In genomic region chr7:4726051-4726450, GRCh38 we compare ENCODE assay signal across 8 cellular contexts. TPM values are rescaled to one million over a fixed set of nuclear protein-coding genes. Genes with fewer than 3 reads are reported as not detected.
DNase-seq lines count a peak whose midpoint lies in the region; ATAC-seq and TF ChIP-seq lines count a peak whose summit lies in the region.

No MANE protein-coding gene starts in this region.

- H3K4me2 ChIP-seq in neuronal stem cell (ENCODE audit: insufficient read depth, low read length, poor library complexity, severe bottlenecking) = no peak overlapping the region

- H2BK5ac ChIP-seq in neuronal stem cell (ENCODE audit: low read length) = no peak overlapping the region

- H3K9ac ChIP-seq in SK-N-MC (ENCODE audit: insufficient read length) = no peak overlapping the region
- H3K9ac ChIP-seq in neuronal stem cell (ENCODE audit: low read depth, low read length, poor library complexity) = no peak overlapping the region

- peak overlapping the region; percentile 82 for H4K8ac ChIP-seq in neuronal stem cell (ENCODE audit: low read depth, low read length)

- no peak overlapping the region for H2BK12ac ChIP-seq in neuronal stem cell (ENCODE audit: low read length)

- no peak for ATAC-seq in GM21447 (IDR thresholded peaks at IDR 0.05; ENCODE audit: unreplicated experiment)

- H3K27ac ChIP-seq in AG04450 (ENCODE audit: low read depth, low read length) = peak overlapping the region; percentile 98
- peak overlapping the region; percentile 26; the same call in 1 of the 2 replicates for H3K27ac ChIP-seq in SK-N-MC
- H3K27ac ChIP-seq in neuronal stem cell (replicated peaks; ENCODE audit: low read length) = no peak overlapping the region

- no peak overlapping the region for H4K91ac ChIP-seq in neuronal stem cell (ENCODE audit: low read depth, low read length, poor library complexity)

- POLR2A ChIA-PET in AG04450 (lab: Yijun Ruan, JAX) = interaction anchor here (0.9 to 2.1 kb wide), 2 partner anchors 18 to 50 kb away, joined by 3 to 13 read pairs; partner anchors contain the start of gene AP5Z1

- whole genome bisulfite sequencing in neuronal stem cell (ENCODE audit: extremely low coverage in 2 of 2, insufficient read length in 2 of 2, insufficient replicate concordance in 1 of 2), 2 donors = no CpG with 5 or more reads among the region's 12 CpGs

- no peak overlapping the region for H3K18ac ChIP-seq in neuronal stem cell (ENCODE audit: low read length)

- peaks cover 20% of the 10 kb centered on the region for H3K79me1 ChIP-seq in neuronal stem cell (ENCODE audit: low read depth, low read length)

- no peak overlapping the region for H2AK5ac ChIP-seq in neuronal stem cell (ENCODE audit: low read depth, low read length)

- no peak overlapping the region for H2BK15ac ChIP-seq in neuronal stem cell (ENCODE audit: low read length)

- CTCF ChIA-PET in AG04450 (lab: Charles Lee) = no interaction called here

- TF ChIP-seq CTCF in AG04450 (IDR thresholded peaks at IDR 0.05; ENCODE audit: low read depth, low read length) (no peak), epithelial cell of proximal tubule (conservative IDR thresholded peaks at IDR 0.05; ENCODE audit: low read depth, low read length) (no peak), GM20000 (IDR thresholded peaks at IDR 0.05; ENCODE audit: extremely low read depth, missing control alignments) (no peak)

- DNase-seq in AG04450 (ENCODE audit: low read depth, low spot score) (no peak), SK-N-MC (ENCODE audit: low read depth, low spot score) (no peak), epithelial cell of proximal tubule (ENCODE audit: low read depth) (no peak), neuronal stem cell (ENCODE audit: low spot score) (no peak), UCSD-AML1 (lab: John Stamatoyannopoulos, UW; ENCODE audit: unreplicated experiment) (no peak), GM20000 (ENCODE audit: low spot score) (no peak), NCI-H2081 treated with DMSO at 0.1 percent for 48 hours (lab: John Stamatoyannopoulos, UW) (no peak)

- no peak overlapping the region for H3K14ac ChIP-seq in neuronal stem cell (ENCODE audit: low read length)

- H2BK120ac ChIP-seq in neuronal stem cell (ENCODE audit: low read depth, low read length) = no peak overlapping the region

- H3K23ac ChIP-seq in neuronal stem cell (ENCODE audit: low read depth, low read length, poor library complexity) = no peak overlapping the region

- no peaks in the 10 kb centered on the region; the same call in 1 of the 2 replicates for H3K9me3 ChIP-seq in AG04450 (ENCODE audit: control insufficient read depth, insufficient read depth, low read length)
- H3K9me3 ChIP-seq in SK-N-MC (ENCODE audit: low read depth, low read length) = no peaks in the 10 kb centered on the region
- no peaks in the 10 kb centered on the region for H3K9me3 ChIP-seq in neuronal stem cell (replicated peaks in 1 of 2; ENCODE audit: control insufficient read depth in 2 of 2, insufficient read depth in 1 of 2, low read depth in 1 of 2, low read length in 2 of 2)

- H3K36me3 ChIP-seq in SK-N-MC (ENCODE audit: insufficient read depth, low read length) = peaks cover 14% of the 10 kb centered on the region; the same call in 1 of the 2 replicates
- peaks cover 5 to 58% of the 10 kb centered on the region in 2 donors for H3K36me3 ChIP-seq in neuronal stem cell (replicated peaks in 1 of 2; ENCODE audit: control insufficient read depth in 2 of 2, insufficient read depth in 2 of 2, low read length in 2 of 2)

- no peak overlapping the region for H3K4ac ChIP-seq in neuronal stem cell (ENCODE audit: low read length)

- H3K27me3 ChIP-seq in AG04450 (ENCODE audit: control insufficient read depth, insufficient read depth, low read length) = no peaks in the 10 kb centered on the region
- no peaks in the 10 kb centered on the region for H3K27me3 ChIP-seq in neuronal stem cell (ENCODE audit: control insufficient read depth in 3 of 3, insufficient read depth in 3 of 3, low read depth in 1 of 3, low read length in 3 of 3)

- H3K4me1 ChIP-seq in neuronal stem cell (ENCODE audit: control insufficient read depth in 2 of 2, insufficient read depth in 1 of 2, low read depth in 1 of 2, low read length in 2 of 2) = peaks cover 12 to 18% of the 10 kb centered on the region in 2 donors

- H3K4me3 ChIP-seq in AG04450 (ENCODE audit: low read depth, low read length) = peak overlapping the region; percentile 62
- no peak overlapping the region for H3K4me3 ChIP-seq in SK-N-MC
- H3K4me3 ChIP-seq in epithelial cell of proximal tubule (ENCODE audit: low read depth, low read length) = peak overlapping the region; percentile 51
- no peak overlapping the region for H3K4me3 ChIP-seq in neuronal stem cell (ENCODE audit: low read length in 2 of 2)

- H2AFZ ChIP-seq in neuronal stem cell (ENCODE audit: low read length) = no peak overlapping the region

RNA-seq across cellular contexts. Expression of gene FOXK1, which starts 44.0 kb away (rescaled TPM):
- polyA plus RNA-seq in AG04450 (2011; rRNA removed) = 3.4 and 4.7 TPM in 2 replicates
- polyA minus RNA-seq in AG04450 (2011; rRNA and poly(A)+ RNA removed) = 13.2 and 14.5 TPM in 2 replicates
- total RNA-seq in epithelial cell of proximal tubule = 24.4 and 30.4 TPM in 2 replicates
- 7.6 TPM for polyA plus RNA-seq in neuronal stem cell (2013, experiment 1 of 2)
- 8.2 TPM for polyA plus RNA-seq in neuronal stem cell (2013, experiment 2 of 2)

RNA-seq across cellular contexts. Expression of gene AP5Z1, which starts 49.4 kb away (rescaled TPM):
- 12.6 and 18.9 TPM in 2 replicates for polyA plus RNA-seq in AG04450 (2011; rRNA removed)
- 7.6 and 11.1 TPM in 2 replicates for polyA minus RNA-seq in AG04450 (2011; rRNA and poly(A)+ RNA removed)
- 21.1 and 21.4 TPM in 2 replicates for total RNA-seq in epithelial cell of proximal tubule
- polyA plus RNA-seq in neuronal stem cell (2013, experiment 1 of 2) = 6.0 TPM
- 6.1 TPM for polyA plus RNA-seq in neuronal stem cell (2013, experiment 2 of 2)

Comparison
In these comparisons a context has a peak if more than half of its experiments do, and no peak if none do; other contexts are left out.
1. H3K4me3 ChIP-seq: peak in AG04450 (single experiment) and epithelial cell of proximal tubule (single experiment); none in SK-N-MC (single experiment) and neuronal stem cell (0 of 2).